Comparison of ENCODE assay signal across 8 cellular contexts in the genomic region with DNA sequence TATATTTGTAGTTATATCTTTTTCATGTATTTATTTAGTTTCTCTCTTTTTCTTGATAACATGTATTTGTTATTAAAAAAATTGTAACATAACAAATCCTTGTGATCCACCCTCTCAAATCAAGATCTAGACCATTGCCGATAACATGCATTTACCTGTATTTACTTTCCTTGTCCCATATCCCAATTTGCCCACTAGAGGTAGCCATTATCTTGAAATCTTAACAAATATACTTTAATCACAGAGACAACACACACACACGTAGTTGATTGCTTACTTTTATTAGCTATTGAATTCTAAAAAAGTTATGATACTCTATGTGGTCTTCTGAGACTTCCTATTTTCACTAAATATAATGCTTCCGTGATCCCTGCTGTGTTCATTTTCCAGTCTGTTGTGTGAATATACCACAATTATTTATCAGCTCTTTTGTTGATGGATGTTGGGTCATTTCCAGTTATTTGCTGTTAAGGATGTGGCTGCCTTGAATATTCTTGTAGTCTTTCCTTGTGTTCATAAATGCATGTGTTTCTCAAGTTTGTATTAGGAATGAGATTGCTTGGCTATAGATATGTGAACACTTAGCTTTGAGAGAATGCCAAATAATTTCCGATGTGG. TPM values are rescaled to one million over a fixed set of nuclear protein-coding genes. Genes with fewer than 3 reads are reported as not detected.
A peak's percentile ranks its signal among the peaks of the same experiment; 100 is the strongest.
DNase-seq lines count a peak whose midpoint lies in the region; ATAC-seq and TF ChIP-seq lines count a peak whose summit lies in the region.

No MANE protein-coding gene starts in this region.

- H3K27ac ChIP-seq in esophagus muscularis mucosa (replicated peaks in 1 of 4), result no peak overlapping the region

- no peaks in the 10 kb centered on the region for H3K36me3 ChIP-seq in esophagus muscularis mucosa

- H3K27me3 ChIP-seq in esophagus muscularis mucosa, result no peaks in the 10 kb centered on the region

- CTCF ChIA-PET in activated CD8-positive, alpha-beta T cell treated with anti-CD3 and anti-CD28 coated beads for 36 hours (lab: Charles Lee), result interaction anchor here (0.7 to 2.3 kb wide), 9 partner anchors 9 to 235 kb away, joined by 3 to 8 read pairs (median 3); no protein-coding TSS in a partner anchor
- CTCF ChIA-PET in activated CD8-positive, alpha-beta T cell treated with anti-CD3 and anti-CD28 coated beads, Interleukin-2, amount 10 ng/mL, durations not matched to agents 7 days and 5 days (lab: Charles Lee), result interaction anchor here (0.7 to 1.3 kb wide), 5 partner anchors 8 to 58 kb away, joined by 3 to 4 read pairs (median 3); no protein-coding TSS in a partner anchor

- H3K9me3 ChIP-seq in esophagus muscularis mucosa, result no peaks in the 10 kb centered on the region

- no peak for TF ChIP-seq EP300 in esophagus muscularis mucosa (IDR thresholded peaks at IDR 0.05)

- no peak for DNase-seq in activated CD8-positive, alpha-beta T cell treated with anti-CD3 and anti-CD28 coated beads for 36 hours
- no peak for DNase-seq in activated CD8-positive, alpha-beta T cell treated with anti-CD3 and anti-CD28 coated beads, Interleukin-2, amount 10 ng/mL, durations not matched to agents 7 days and 5 days
- DNase-seq in NCI-H748 (lab: John Stamatoyannopoulos, UW; ENCODE audit: unreplicated experiment) (peak; percentile 73), esophagus muscularis mucosa (ENCODE audit: extremely low spot score) (no peak), retinal pigment epithelial cell (ENCODE audit: low read depth) (no peak), activated gamma-delta T cell (lab: John Stamatoyannopoulos, UW) (no peak)

- POLR2A ChIA-PET in activated CD8-positive, alpha-beta T cell treated with anti-CD3 and anti-CD28 coated beads for 36 hours (lab: Charles Lee), result no interaction called here
- POLR2A ChIA-PET in activated CD8-positive, alpha-beta T cell treated with anti-CD3 and anti-CD28 coated beads, Interleukin-2, amount 10 ng/mL, durations not matched to agents 7 days and 5 days (lab: Charles Lee), result no interaction called here

- 40% methylated on average over 4 of the region's 4 CpGs for WGBS in esophagus muscularis mucosa

- TF ChIP-seq POLR2A in esophagus muscularis mucosa (IDR thresholded peaks at IDR 0.05; ENCODE audit: low read depth), result no peak

- H3K4me3 ChIP-seq in esophagus muscularis mucosa, result no peak overlapping the region
- no peak overlapping the region for H3K4me3 ChIP-seq in retinal pigment epithelial cell (ENCODE audit: low read length)

- peak; percentile 36 for TF ChIP-seq CTCF in activated CD8-positive, alpha-beta T cell treated with anti-CD3 and anti-CD28 coated beads for 36 hours (IDR thresholded peaks at IDR 0.05)
- TF ChIP-seq CTCF in esophagus muscularis mucosa (IDR thresholded peaks at IDR 0.05) (peak; percentile 47 to 65 (median 53)), retinal pigment epithelial cell (conservative IDR thresholded peaks at IDR 0.05; ENCODE audit: low read depth, low read length) (peak; percentile 63)

- no peaks in the 10 kb centered on the region for H3K9me3 Mint-ChIP-seq in activated CD8-positive, alpha-beta T cell treated with anti-CD3 and anti-CD28 coated beads for 36 hours
- H3K9me3 Mint-ChIP-seq in activated CD8-positive, alpha-beta T cell treated with anti-CD3 and anti-CD28 coated beads, Interleukin-2, amount 10 ng/mL, durations not matched to agents 7 days and 5 days (ENCODE audit: insufficient read depth), result no peaks in the 10 kb centered on the region

- no peaks in the 10 kb centered on the region for H3K4me1 Mint-ChIP-seq in activated CD8-positive, alpha-beta T cell treated with anti-CD3 and anti-CD28 coated beads for 36 hours (ENCODE audit: low read depth)
- H3K4me1 Mint-ChIP-seq in activated CD8-positive, alpha-beta T cell treated with anti-CD3 and anti-CD28 coated beads, Interleukin-2, amount 10 ng/mL, durations not matched to agents 7 days and 5 days (ENCODE audit: low read depth), result no peaks in the 10 kb centered on the region

- H3K4me1 ChIP-seq in esophagus muscularis mucosa, result no peaks in the 10 kb centered on the region

- no peak for ATAC-seq in activated CD8-positive, alpha-beta T cell treated with anti-CD3 and anti-CD28 coated beads for 36 hours
- no peak for ATAC-seq in activated CD8-positive, alpha-beta T cell treated with anti-CD3 and anti-CD28 coated beads, Interleukin-2, amount 10 ng/mL, durations not matched to agents 7 days and 5 days
- ATAC-seq in HG03045 (IDR thresholded peaks at IDR 0.05; ENCODE audit: unreplicated experiment) (no peak), GM19023 (IDR thresholded peaks at IDR 0.05; ENCODE audit: unreplicated experiment) (no peak)

- intact Hi-C loops in activated CD8-positive, alpha-beta T cell treated with anti-CD3 and anti-CD28 coated beads for 36 hours (cut with micrococcal nuclease), result no loop called here
- intact Hi-C loops in esophagus muscularis mucosa (cut with DNase I), result loop anchor here (5.0 kb wide), 1 partner anchor 35 kb away; no protein-coding TSS in a partner anchor

- peaks cover 1% of the 10 kb centered on the region for H3K27me3 Mint-ChIP-seq in activated CD8-positive, alpha-beta T cell treated with anti-CD3 and anti-CD28 coated beads for 36 hours
- H3K27me3 Mint-ChIP-seq in activated CD8-positive, alpha-beta T cell treated with anti-CD3 and anti-CD28 coated beads, Interleukin-2, amount 10 ng/mL, durations not matched to agents 7 days and 5 days (ENCODE audit: low read depth), result no peaks in the 10 kb centered on the region

- no peak overlapping the region for H3K27ac Mint-ChIP-seq in activated CD8-positive, alpha-beta T cell treated with anti-CD3 and anti-CD28 coated beads for 36 hours
- H3K27ac Mint-ChIP-seq in activated CD8-positive, alpha-beta T cell treated with anti-CD3 and anti-CD28 coated beads, Interleukin-2, amount 10 ng/mL, durations not matched to agents 7 days and 5 days, result no peak overlapping the region

- H3K4me3 Mint-ChIP-seq in activated CD8-positive, alpha-beta T cell treated with anti-CD3 and anti-CD28 coated beads for 36 hours, result no peak overlapping the region
- no peak overlapping the region for H3K4me3 Mint-ChIP-seq in activated CD8-positive, alpha-beta T cell treated with anti-CD3 and anti-CD28 coated beads, Interleukin-2, amount 10 ng/mL, durations not matched to agents 7 days and 5 days

- no peaks in the 10 kb centered on the region for H3K36me3 Mint-ChIP-seq in activated CD8-positive, alpha-beta T cell treated with anti-CD3 and anti-CD28 coated beads for 36 hours (ENCODE audit: low read depth)
- no peaks in the 10 kb centered on the region for H3K36me3 Mint-ChIP-seq in activated CD8-positive, alpha-beta T cell treated with anti-CD3 and anti-CD28 coated beads, Interleukin-2, amount 10 ng/mL, durations not matched to agents 7 days and 5 days (ENCODE audit: low read depth)

RNA-seq across cellular contexts. Expression of gene ZMYM2, which starts 31.3 kb away (rescaled TPM):
- 10 to 100 TPM; 79.2 to 82.0 TPM for total RNA-seq in activated CD8-positive, alpha-beta T cell treated with anti-CD3 and anti-CD28 coated beads for 36 hours
- total RNA-seq in activated CD8-positive, alpha-beta T cell treated with anti-CD3 and anti-CD28 coated beads, Interleukin-2, amount 10 ng/mL, durations not matched to agents 7 days and 5 days, result 10 to 100 TPM; 45.6 to 51.8 TPM
- total RNA-seq in esophagus muscularis mucosa, result 10 to 100 TPM; 36.8 to 49.4 (median 45.5) TPM
